13 cellular contexts compared by ENCODE assay signal in genomic region chr11:9351956-9352355, GRCh38.
"Had no signal": no experiment of that assay in that cellular context is flagged by ENCODE, and none has a peak within 500 bp of the region (broad histone marks: within the 10 kb centered on the region; RNA-seq: fewer than 3 reads in every experiment).

No MANE protein-coding gene starts in this region.

- H3K4me1 ChIP-seq: gastroesophageal sphincter, tibial artery had no signal

- DNase-seq: activated gamma-delta T cell treated with Interleukin-2 at 50 U/mL for 16 hours; activated naive CD8-positive, alpha-beta T cell treated with anti-CD3 and anti-CD28 coated beads, Interleukin-2, amount 10 ng/mL, durations not matched to agents 7 days and 5 days; activated T-cell treated with anti-CD3 and anti-CD28 coated beads, Interleukin-2, amount 50 U/mL, for 4 hours; anterior cingulate cortex; islet precursor cell; left ventricle myocardium superior; ovary had no signal

- H3K27ac ChIP-seq: gastroesophageal sphincter, ovary, tibial artery had no signal

- H3K9me3 Mint-ChIP-seq: activated naive CD8-positive, alpha-beta T cell treated with anti-CD3 and anti-CD28 coated beads, Interleukin-2, amount 10 ng/mL, durations not matched to agents 7 days and 5 days; activated T-cell treated with anti-CD3 and anti-CD28 coated beads, Interleukin-2, amount 50 U/mL, for 4 hours; T-helper 2 cell treated with Interferon-gamma antibody and Interleukin-4, amounts not matched to agents 5 μg/mL and 100 μg/mL, for 36 hours had no signal

- H3K4me3 Mint-ChIP-seq: activated naive CD8-positive, alpha-beta T cell treated with anti-CD3 and anti-CD28 coated beads, Interleukin-2, amount 10 ng/mL, durations not matched to agents 7 days and 5 days; activated T-cell treated with anti-CD3 and anti-CD28 coated beads, Interleukin-2, amount 50 U/mL, for 4 hours; neural crest cell; T-helper 2 cell treated with Interferon-gamma antibody and Interleukin-4, amounts not matched to agents 5 μg/mL and 100 μg/mL, for 36 hours had no signal

- H3K36me3 Mint-ChIP-seq: activated naive CD8-positive, alpha-beta T cell treated with anti-CD3 and anti-CD28 coated beads, Interleukin-2, amount 10 ng/mL, durations not matched to agents 7 days and 5 days had no signal

- H3K36me3 ChIP-seq: gastroesophageal sphincter, ovary, tibial artery had no signal

- H3K27me3 ChIP-seq: gastroesophageal sphincter, ovary had no signal

- H3K9me3 ChIP-seq: gastroesophageal sphincter, ovary, tibial artery had no signal

- H3K4me3 ChIP-seq: gastroesophageal sphincter, ovary, smooth muscle cell, tibial artery had no signal

- H3K27ac Mint-ChIP-seq: activated naive CD8-positive, alpha-beta T cell treated with anti-CD3 and anti-CD28 coated beads, Interleukin-2, amount 10 ng/mL, durations not matched to agents 7 days and 5 days; T-helper 2 cell treated with Interferon-gamma antibody and Interleukin-4, amounts not matched to agents 5 μg/mL and 100 μg/mL, for 36 hours had no signal

- H3K4me1 Mint-ChIP-seq: neural crest cell had no signal

- ATAC-seq: activated CD4-positive, CD25-positive, alpha-beta regulatory T cell treated with anti-CD3 and anti-CD28 coated beads, Interleukin-2, amount 50 U/mL, for 24 hours; activated T-cell treated with anti-CD3 and anti-CD28 coated beads, Interleukin-2, amount 50 U/mL, for 4 hours; gastroesophageal sphincter had no signal
